ENCODE assay signal across 8 cellular contexts in genomic region chr10:101778781-101779543, GRCh38. TPM values are rescaled to one million over a fixed set of nuclear protein-coding genes. Genes with fewer than 3 reads are reported as not detected.
A peak's percentile ranks its signal among the peaks of the same experiment; 100 is the strongest.
DNase-seq lines count a peak whose midpoint lies in the region; ATAC-seq and FAIRE-seq lines count a peak whose summit lies in the region.

No MANE protein-coding gene starts in this region.

- no peak overlapping the region for H4K8ac ChIP-seq in mesendoderm (ENCODE audit: low read depth, low read length)

- H2BK5ac ChIP-seq in mesendoderm (ENCODE audit: low read length), result peak overlapping the region; percentile 92

- H3K23ac ChIP-seq in mesendoderm (ENCODE audit: low read length), result peak overlapping the region; percentile 48

- H2AK5ac ChIP-seq in mesendoderm (ENCODE audit: low read length), result no peak overlapping the region

- H2BK120ac ChIP-seq in mesendoderm (ENCODE audit: low read depth, low read length), result peak overlapping the region; percentile 14

- H3K79me1 ChIP-seq in mesendoderm (ENCODE audit: low read length), result peaks cover 5% of the 10 kb centered on the region

- H3K36me3 ChIP-seq in mesendoderm (ENCODE audit: control insufficient read depth, insufficient read depth, low read length) (no peaks in the 10 kb centered on the region), urinary bladder (ENCODE audit: insufficient read depth) (no peaks in the 10 kb centered on the region)

- peak overlapping the region; percentile 80 for H3K18ac ChIP-seq in mesendoderm (ENCODE audit: low read length)

- H3K27ac ChIP-seq in mesendoderm (ENCODE audit: low read depth, low read length) (peak overlapping the region; percentile 96), urinary bladder (ENCODE audit: low read depth) (no peak overlapping the region)

- peak overlapping the region; percentile 92 for H3K56ac ChIP-seq in mesendoderm (ENCODE audit: low read length)

- H3K4me1 ChIP-seq in mesendoderm (ENCODE audit: control insufficient read depth, low read depth, low read length) (peaks cover 34% of the 10 kb centered on the region), urinary bladder (ENCODE audit: insufficient read depth) (peaks cover 1% of the 10 kb centered on the region)

- DNase-seq in CD1c-positive myeloid dendritic cell (ENCODE audit: extremely low spot score) (peak; percentile 27), NCI-H2227 (lab: John Stamatoyannopoulos, UW; ENCODE audit: unreplicated experiment) (peak; percentile 56), dermis blood vessel endothelial cell (peak; percentile 67), mesendoderm (peak; percentile 91), frontal cortex (ENCODE audit: low spot score in 2 of 2) (no peak)

- no peak overlapping the region for H4K5ac ChIP-seq in mesendoderm (ENCODE audit: low read length)

- peak overlapping the region; percentile 75 for H3K4me2 ChIP-seq in mesendoderm (ENCODE audit: low read length)

- no peak for ATAC-seq in GM18519 (IDR thresholded peaks at IDR 0.05; ENCODE audit: low FRiP score, unreplicated experiment)
- ATAC-seq in GM21717 (IDR thresholded peaks at IDR 0.05; ENCODE audit: unreplicated experiment), result no peak

- H2BK15ac ChIP-seq in mesendoderm (replicated peaks; ENCODE audit: low read depth), result no peak overlapping the region

- peaks cover 13% of the 10 kb centered on the region for H3K27me3 ChIP-seq in mesendoderm (ENCODE audit: insufficient read depth, low read length, poor library complexity)

- no CpG with 5 or more reads among the region's 58 CpGs for WGBS in mesendoderm (ENCODE audit: extremely low coverage, insufficient coverage, low lambda C conversion rate)
- WGBS in urinary bladder, result 7% methylated on average over 58 of the region's 58 CpGs

- no peak overlapping the region for H3K4me3 ChIP-seq in mesendoderm (ENCODE audit: low read length)
- H3K4me3 ChIP-seq in urinary bladder (ENCODE audit: low read depth, low read length), result peak overlapping the region; percentile 23

- H3K4ac ChIP-seq in mesendoderm (ENCODE audit: low read depth, low read length), result no peak overlapping the region

- peaks cover 13% of the 10 kb centered on the region for H3K79me2 ChIP-seq in mesendoderm (ENCODE audit: control insufficient read depth, insufficient read depth, low read length)

- no peak for FAIRE-seq in frontal cortex (lab: Jason Lieb, UNC)

- H3K9ac ChIP-seq in mesendoderm (ENCODE audit: low read length), result peak overlapping the region; percentile 69

RNA-seq across cellular contexts. Expression of gene FGF8, which starts 3.0 kb away (rescaled TPM):
- total RNA-seq in dermis blood vessel endothelial cell (not detected in 2 replicates), urinary bladder (not detected), frontal cortex (not detected)
- polyA plus RNA-seq in mesendoderm (2013, experiment 1 of 2), result 64.2 TPM
- polyA plus RNA-seq in mesendoderm (2013, experiment 2 of 2), result 64.2 TPM
- polyA plus RNA-seq in urinary bladder, result not detected

RNA-seq across cellular contexts. Expression of gene NPM3, which starts 4.3 kb away (rescaled TPM):
- 92.8 and 96.7 TPM in 2 replicates for total RNA-seq in dermis blood vessel endothelial cell
- polyA plus RNA-seq in mesendoderm (2013, experiment 1 of 2), result 217 TPM
- 215 TPM for polyA plus RNA-seq in mesendoderm (2013, experiment 2 of 2)
- total RNA-seq in urinary bladder, result 30.6 TPM
- 36.8 TPM for polyA plus RNA-seq in urinary bladder
- 53.4 TPM for total RNA-seq in frontal cortex

RNA-seq across cellular contexts. Expression of gene OGA, which starts 39.3 kb away (rescaled TPM):
- total RNA-seq in dermis blood vessel endothelial cell, result 96.1 and 99.1 TPM in 2 replicates
- polyA plus RNA-seq in mesendoderm (2013, experiment 1 of 2), result 53.2 TPM
- polyA plus RNA-seq in mesendoderm (2013, experiment 2 of 2), result 52.9 TPM
- total RNA-seq in urinary bladder, result 240 TPM
- 56.8 TPM for polyA plus RNA-seq in urinary bladder
- total RNA-seq in frontal cortex, result 407 TPM

Comparison
In these comparisons a context has a peak if more than half of its experiments do, and no peak if none do; other contexts are left out.
1. DNase-seq: peak in CD1c-positive myeloid dendritic cell (single experiment), NCI-H2227 (single experiment), dermis blood vessel endothelial cell (single experiment) and mesendoderm (single experiment); none in frontal cortex (0 of 2).